Comparison of ENCODE assay signal across 20 cellular contexts in the genomic region with DNA sequence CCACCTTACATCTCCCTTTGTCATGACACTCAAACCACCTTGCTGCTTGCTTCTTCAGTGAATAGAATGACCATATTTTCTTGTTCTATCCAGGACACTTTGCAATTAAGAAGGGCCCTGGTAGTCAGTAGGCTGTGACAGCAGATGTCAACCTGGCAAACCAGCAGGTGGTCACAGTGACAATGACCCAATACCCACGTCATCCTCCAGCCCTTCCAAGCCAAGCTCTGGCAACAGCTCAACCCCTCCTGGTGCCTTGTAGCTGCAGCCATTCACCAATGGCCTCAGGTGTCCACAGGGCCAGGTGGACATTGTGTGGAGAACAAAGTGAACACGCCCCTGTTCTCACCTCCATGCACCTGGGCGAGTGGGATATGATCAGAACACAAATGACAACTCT.
"Had no signal": no experiment of that assay in that cellular context is flagged by ENCODE, and none has a peak within 500 bp of the region (broad histone marks: within the 10 kb centered on the region; RNA-seq: fewer than 3 reads in every experiment).

No MANE protein-coding gene starts in this region.

- ATAC-seq: body of pancreas, gastrocnemius medialis, heart left ventricle, left colon, T-cell had no signal

- H3K27ac Mint-ChIP-seq: activated naive CD8-positive, alpha-beta T cell; mesothelial cell of epicardium; neural progenitor cell; T-cell had no signal

- H3K4me3 Mint-ChIP-seq: activated naive CD8-positive, alpha-beta T cell; central memory CD8-positive, alpha-beta T cell; mesothelial cell of epicardium; neural progenitor cell; T-cell had no signal

- H3K36me3 ChIP-seq: gastrocnemius medialis, heart left ventricle, neural progenitor cell, ovary, thoracic aorta had no signal

- H3K4me1 ChIP-seq: body of pancreas, gastrocnemius medialis had no signal

- H3K27ac ChIP-seq: body of pancreas, epithelial cell of prostate, gastrocnemius medialis, heart left ventricle, neural progenitor cell, ovary, thoracic aorta had no signal

- H3K9me3 ChIP-seq: body of pancreas, gastrocnemius medialis, heart left ventricle, ovary, thoracic aorta had no signal

- H3K4me1 Mint-ChIP-seq: central memory CD8-positive, alpha-beta T cell; T-cell had no signal

- H3K36me3 Mint-ChIP-seq: activated naive CD8-positive, alpha-beta T cell; mesothelial cell of epicardium; neural progenitor cell; T-cell had no signal

- H3K27me3 ChIP-seq: body of pancreas, gastrocnemius medialis, ovary had no signal

- H3K9me3 Mint-ChIP-seq: central memory CD8-positive, alpha-beta T cell; mesothelial cell of epicardium; neural progenitor cell; T-cell had no signal

- H3K4me3 ChIP-seq: body of pancreas, gastrocnemius medialis, heart left ventricle, lung, neural progenitor cell, ovary, thoracic aorta had no signal

- DNase-seq: activated CD4-positive, CD25-positive, alpha-beta regulatory T cell treated with anti-CD3 and anti-CD28 coated beads, Interleukin-2, amount 50 U/mL, for 72 hours; activated gamma-delta T cell treated with Interleukin-2 at 50 U/mL for 16 hours; amygdala; body of pancreas; dermis blood vessel endothelial cell; gastrocnemius medialis; heart left ventricle; left colon; ovary; stimulated activated CD4-positive, alpha-beta T cell treated with anti-CD3 and anti-CD28 coated beads, Interleukin-12 subunit alpha, Interleukin-12 subunit beta, amount 100 ng/mL, for 4 hours; stimulated activated CD4-positive, alpha-beta T cell treated with anti-CD3 and anti-CD28 coated beads, Interleukin-2, amount 100 ng/mL, for 24 hours; T-cell; T-helper 9 cell had no signal
